Comparison of ENCODE assay signal across 17 cellular contexts in genomic region chr17:79907217-79907715, GRCh38.
A peak's percentile ranks its signal among the peaks of the same experiment; 100 is the strongest.
DNase-seq lines count a peak whose midpoint lies in the region; ATAC-seq and TF ChIP-seq lines count a peak whose summit lies in the region.
"Had no signal": no experiment of that assay in that cellular context is flagged by ENCODE, and none has a peak within 500 bp of the region (broad histone marks: within the 10 kb centered on the region; RNA-seq: fewer than 3 reads in every experiment).

No MANE protein-coding gene starts in this region.

- H3K4me1 Mint-ChIP-seq in GM23338 (peaks cover 3% of the 10 kb centered on the region; the same call in 2 of the 3 replicates), chondrocyte (ENCODE audit: low read depth) (peaks cover 6% of the 10 kb centered on the region)
- H3K4me1 Mint-ChIP-seq: CD8-positive, alpha-beta memory T cell had no signal

- no peak for TF ChIP-seq POLR2A in upper lobe of left lung (IDR thresholded peaks at IDR 0.05)

- H3K27ac Mint-ChIP-seq in GM23338 (no peak overlapping the region), chondrocyte (ENCODE audit: unreplicated experiment) (no peak overlapping the region)
- H3K27ac Mint-ChIP-seq: CD8-positive, alpha-beta memory T cell had no signal

- no peak overlapping the region for H3K9ac ChIP-seq in neural cell (ENCODE audit: low read length)
- H3K9ac ChIP-seq: BLaER1 treated with 17β-estradiol and CSF1 and Interleukin-3, amounts not matched to agents 10 nM and 100 nM had no signal

- no peak overlapping the region for H3K27ac ChIP-seq in GM23338 (ENCODE audit: low read depth)
- H3K27ac ChIP-seq in neural cell (ENCODE audit: low read length): no peak overlapping the region
- no peak overlapping the region for H3K27ac ChIP-seq in upper lobe of left lung
- H3K27ac ChIP-seq: BLaER1 treated with 17β-estradiol and CSF1 and Interleukin-3, amounts not matched to agents 10 nM and 100 nM had no signal

- H3K36me3 Mint-ChIP-seq in GM23338 (ENCODE audit: low read depth): no peaks in the 10 kb centered on the region
- H3K36me3 Mint-ChIP-seq in chondrocyte (ENCODE audit: low read depth): no peaks in the 10 kb centered on the region
- H3K36me3 Mint-ChIP-seq: CD8-positive, alpha-beta memory T cell had no signal

- H3K36me3 ChIP-seq in BE2C (no peaks in the 10 kb centered on the region), GM23338 (ENCODE audit: insufficient read depth) (no peaks in the 10 kb centered on the region), neural cell (ENCODE audit: insufficient read depth, low read length) (no peaks in the 10 kb centered on the region), upper lobe of left lung (no peaks in the 10 kb centered on the region)
- H3K36me3 ChIP-seq: BLaER1 treated with 17β-estradiol and CSF1 and Interleukin-3, amounts not matched to agents 10 nM and 100 nM had no signal

- H3K27me3 ChIP-seq in BE2C (no peaks in the 10 kb centered on the region), GM23338 (ENCODE audit: insufficient read depth) (no peaks in the 10 kb centered on the region), neural cell (ENCODE audit: insufficient read depth, low read depth, low read length) (no peaks in the 10 kb centered on the region), upper lobe of left lung (no peaks in the 10 kb centered on the region)
- H3K27me3 ChIP-seq: BLaER1 treated with 17β-estradiol and CSF1 and Interleukin-3, amounts not matched to agents 10 nM and 100 nM had no signal

- H3K9me3 Mint-ChIP-seq in GM23338 (no peaks in the 10 kb centered on the region), chondrocyte (ENCODE audit: low read depth) (no peaks in the 10 kb centered on the region)
- H3K9me3 Mint-ChIP-seq: CD8-positive, alpha-beta memory T cell had no signal

- H3K4me3 ChIP-seq in BE2C (ENCODE audit: low read depth, low read length): no peak overlapping the region
- no peak overlapping the region for H3K4me3 ChIP-seq in GM23338
- no peak overlapping the region for H3K4me3 ChIP-seq in neural cell (ENCODE audit: low read length)
- no peak overlapping the region for H3K4me3 ChIP-seq in upper lobe of left lung
- H3K4me3 ChIP-seq: A549; BLaER1 treated with 17β-estradiol and CSF1 and Interleukin-3, amounts not matched to agents 10 nM and 100 nM had no signal

- TF ChIP-seq CTCF in BE2C (IDR thresholded peaks at IDR 0.05; ENCODE audit: low read depth, low read length) (no peak), GM23338 (conservative IDR thresholded peaks at IDR 0.05; ENCODE audit: low read depth in 2 of 2) (peak; percentile 28 to 42; a peak in 3 of 4 replicates), chondrocyte (IDR thresholded peaks at IDR 0.05) (no peak), neural cell (IDR thresholded peaks at IDR 0.05; ENCODE audit: poor library complexity, severe bottlenecking) (peak; percentile 14), upper lobe of left lung (IDR thresholded peaks at IDR 0.05) (no peak)

- H3K27me3 Mint-ChIP-seq in GM23338 (ENCODE audit: insufficient read depth, low read depth, poor library complexity) (peaks cover 3% of the 10 kb centered on the region), chondrocyte (ENCODE audit: low read depth) (peaks cover 9% of the 10 kb centered on the region)

- H2AFZ ChIP-seq in GM23338 (no peak overlapping the region), neural cell (ENCODE audit: low read depth, low read length) (no peak overlapping the region)

- H3K9me2 ChIP-seq in GM23338 (ENCODE audit: insufficient read depth) (no peaks in the 10 kb centered on the region), neural cell (ENCODE audit: insufficient read depth, low read length) (no peaks in the 10 kb centered on the region)

- H4K20me1 ChIP-seq in GM23338 (replicated peaks; ENCODE audit: insufficient read depth): no peaks in the 10 kb centered on the region
- H4K20me1 ChIP-seq in neural cell (ENCODE audit: insufficient read depth): no peaks in the 10 kb centered on the region

- peak; percentile 1 for DNase-seq in BE2C
- DNase-seq in GM23338 (ENCODE audit: low spot score): no peak
- peak; percentile 49 for DNase-seq in chondrocyte (ENCODE audit: low spot score)
- no peak for DNase-seq in NCI-H2029 (lab: John Stamatoyannopoulos, UW)
- DNase-seq in upper lobe of left lung: no peak
- DNase-seq: CD8-positive, alpha-beta memory T cell; DMS79; Karpas-422; NCI-H1417 treated with DMSO at 0.1 percent for 48 hours; NCI-H226; PC-3; RPMI8226 had no signal

- H3K4me3 Mint-ChIP-seq in GM23338 (no peak overlapping the region), chondrocyte (ENCODE audit: unreplicated experiment) (no peak overlapping the region)
- H3K4me3 Mint-ChIP-seq: CD8-positive, alpha-beta memory T cell had no signal

- no peak overlapping the region for H3K4me2 ChIP-seq in GM23338
- H3K4me2 ChIP-seq in neural cell (ENCODE audit: low read length): no peak overlapping the region
- H3K4me2 ChIP-seq: A549; BLaER1 treated with 17β-estradiol and CSF1 and Interleukin-3, amounts not matched to agents 10 nM and 100 nM had no signal

- H3K79me2 ChIP-seq in GM23338 (replicated peaks; ENCODE audit: insufficient read depth) (no peaks in the 10 kb centered on the region), neural cell (replicated peaks; ENCODE audit: insufficient read depth, low read length) (no peaks in the 10 kb centered on the region)

- ATAC-seq in GM23338 (peak; percentile 27; the same call in 1 of the 3 replicates), GM21737 (IDR thresholded peaks at IDR 0.05; ENCODE audit: unreplicated experiment) (no peak), upper lobe of left lung (ENCODE audit: low FRiP score in 2 of 2) (no peak), GM18861 (IDR thresholded peaks at IDR 0.05; ENCODE audit: unreplicated experiment) (no peak)
- ATAC-seq: PC-3 had no signal

- 82 to 86% methylated on average over 11 of the region's 11 CpGs for WGBS in upper lobe of left lung, 2 donors

- H3K4me1 ChIP-seq in BE2C (no peaks in the 10 kb centered on the region), GM23338 (ENCODE audit: insufficient read depth) (peaks cover 7% of the 10 kb centered on the region; the same call in 1 of the 2 replicates), upper lobe of left lung (peaks cover 0 to 5% (median 2%) of the 10 kb centered on the region in 4 donors)
- H3K4me1 ChIP-seq: BLaER1 treated with 17β-estradiol and CSF1 and Interleukin-3, amounts not matched to agents 10 nM and 100 nM had no signal

- TF ChIP-seq RAD21 in neural cell (conservative IDR thresholded peaks at IDR 0.05): no peak

- TF ChIP-seq EP300 in neural cell (conservative IDR thresholded peaks at IDR 0.05; ENCODE audit: poor library complexity, severe bottlenecking) (no peak), upper lobe of left lung (IDR thresholded peaks at IDR 0.05) (no peak)

- H3F3A ChIP-seq in GM23338 (replicated peaks; ENCODE audit: low read depth) (no peaks in the 10 kb centered on the region), neural cell (ENCODE audit: insufficient read depth, low read length, poor library complexity, severe bottlenecking) (no peaks in the 10 kb centered on the region)

- H3K9me3 ChIP-seq in BE2C (no peaks in the 10 kb centered on the region; the same call in 1 of the 2 replicates), neural cell (ENCODE audit: low read length) (no peaks in the 10 kb centered on the region), upper lobe of left lung (no peaks in the 10 kb centered on the region)
- H3K9me3 ChIP-seq: A549; BLaER1 treated with 17β-estradiol and CSF1 and Interleukin-3, amounts not matched to agents 10 nM and 100 nM had no signal

TF ChIP-seq in GM23338, 12 proteins besides CTCF, POLR2A, EP300 and RAD21:
- no peak for TF ChIP-seq ZNF331 (CRISPR knock-in tag; IDR thresholded peaks at IDR 0.05; ENCODE audit: low read depth)
- TF ChIP-seq STAT1 (IDR thresholded peaks at IDR 0.05; ENCODE audit: unreplicated experiment): no peak
- TF ChIP-seq POLR2AphosphoS5 (IDR thresholded peaks at IDR 0.05; ENCODE audit: low read depth): no peak
- TF ChIP-seq EZH2phosphoT487 (IDR thresholded peaks at IDR 0.05; ENCODE audit: unreplicated experiment): no peak
- TF ChIP-seq ZNF114 (CRISPR knock-in tag; IDR thresholded peaks at IDR 0.05): no peak

TF ChIP-seq in neural cell, 6 proteins besides CTCF, POLR2A, EP300 and RAD21:
- TF ChIP-seq SMC3 (conservative IDR thresholded peaks at IDR 0.05; ENCODE audit: poor library complexity) (no peak), EZH2 (IDR thresholded peaks at IDR 0.05; ENCODE audit: borderline replicate concordance, insufficient read depth, low read length, poor library complexity, severe bottlenecking) (no peak), REST (IDR thresholded peaks at IDR 0.05; ENCODE audit: borderline replicate concordance) (no peak), POLR2AphosphoS5 (IDR thresholded peaks at IDR 0.05) (no peak), TAF1 (IDR thresholded peaks at IDR 0.05; ENCODE audit: low read depth) (no peak), MXI1 (conservative IDR thresholded peaks at IDR 0.05; ENCODE audit: poor library complexity, severe bottlenecking) (no peak)

Comparison
In these comparisons a context has a peak if more than half of its experiments do, and no peak if none do; other contexts are left out.
1. DNase-seq: peak in BE2C (single experiment) and chondrocyte (single experiment); none in GM23338 (single experiment), NCI-H2029 (single experiment) and upper lobe of left lung (0 of 2).
2. CTCF ChIP-seq: peak in GM23338 (2 of 2) and neural cell (single experiment); none in BE2C (single experiment), chondrocyte (single experiment) and upper lobe of left lung (0 of 6).